Comparison of ENCODE assay signal across 8 cellular contexts in genomic region chr3:22743386-22743785, GRCh38.
DNase-seq lines count a peak whose midpoint lies in the region; ATAC-seq, FAIRE-seq and TF ChIP-seq lines count a peak whose summit lies in the region.
"Not testable (repeated sequence)": the region's sequence is repeated elsewhere in the genome, so short reads cannot be mapped to it uniquely, and the experiment has no call there.

No MANE protein-coding gene starts in this region.

- H2BK15ac ChIP-seq in H9 (ENCODE audit: low read depth, low read length): not testable (repeated sequence)

- not testable (repeated sequence) for TF ChIP-seq EP300 in A549 (IDR thresholded peaks at IDR 0.05)

- not testable (repeated sequence) for H3K14ac ChIP-seq in H9 (ENCODE audit: insufficient read depth, low read length)

- not testable (repeated sequence) for TF ChIP-seq POLR2A in A549 (IDR thresholded peaks at IDR 0.05; ENCODE audit: low read length)

- not testable (repeated sequence) for H3K9me3 ChIP-seq in A549; H9 (ENCODE audit: control insufficient read depth, low read depth, low read length); NT2/D1 (ENCODE audit: insufficient read depth, low read length)

- intact Hi-C loops in left colon (cut with DNase I, micrococcal nuclease): not testable (repeated sequence)

- not testable (repeated sequence) for H2AFZ ChIP-seq in H9 (ENCODE audit: low read length)

- H3K18ac ChIP-seq in H9 (ENCODE audit: insufficient read length, low read depth, low read length): not testable (repeated sequence)

- H3K56ac ChIP-seq in H9 (ENCODE audit: insufficient read length, low read depth, low read length): not testable (repeated sequence)

- H3K4me3 Mint-ChIP-seq in H9 (peak overlapping the region; percentile 44 to 54; a peak in 4 of 5 replicates), WTC11 (peak overlapping the region; percentile 54), neural crest cell (peak overlapping the region; percentile 54)

- H2BK120ac ChIP-seq in H9 (ENCODE audit: low read depth, low read length, poor library complexity, severe bottlenecking): not testable (repeated sequence)

- peak overlapping the region in 1 of 2 experiments; percentile 68; a peak in 2 of 6 replicates for H3K27ac ChIP-seq in A549
- not testable (repeated sequence) for H3K27ac ChIP-seq in H9 (ENCODE audit: insufficient read length, low read depth, low read length)

- not testable (repeated sequence) for H3K23ac ChIP-seq in H9 (ENCODE audit: insufficient read length, low read depth, low read length)

- H3K4me1 ChIP-seq in A549; H9 (ENCODE audit: insufficient read depth, low read length); NT2/D1 (ENCODE audit: insufficient read depth, insufficient read length): not testable (repeated sequence)

- H3K4me1 Mint-ChIP-seq in H9 (peaks cover 9 to 12% of the 10 kb centered on the region in 2 experiments; a peak in 3 of 4 replicates), neural crest cell (peaks cover 17% of the 10 kb centered on the region)
- not testable (repeated sequence) for H3K4me1 Mint-ChIP-seq in WTC11

- H2BK12ac ChIP-seq in H9 (ENCODE audit: insufficient read length, low read depth, low read length): not testable (repeated sequence)

- H3K4me2 ChIP-seq in A549: peak overlapping the region; percentile 60
- not testable (repeated sequence) for H3K4me2 ChIP-seq in H9 (ENCODE audit: insufficient read depth, insufficient read length, low read length)

- DNase-seq in A549 (ENCODE audit: low read depth in 1 of 2, low spot score in 1 of 2); H9; NT2/D1 (ENCODE audit: low read depth, low spot score); WTC11 (ENCODE audit: low spot score); neural crest cell (ENCODE audit: low read depth, low spot score): not testable (repeated sequence)
- peak; percentile 19 for DNase-seq in DMS53 (lab: John Stamatoyannopoulos, UW)
- DNase-seq in NCI-H1417 (lab: John Stamatoyannopoulos, UW): peak in 2 of 3 experiments; percentile 6 to 24
- peak; percentile 18 to 29 for DNase-seq in left colon

- H3K36me3 ChIP-seq in NT2/D1 (ENCODE audit: insufficient read depth, insufficient read length, low read length): not testable (repeated sequence)

- H3K4me3 ChIP-seq in A549: peak overlapping the region; percentile 47
- H3K4me3 ChIP-seq in NT2/D1 (ENCODE audit: insufficient read length, low read depth): peak overlapping the region; percentile 11

- H3K4ac ChIP-seq in H9 (ENCODE audit: low read depth, low read length): not testable (repeated sequence)

- 8% methylated on average over 6 of the region's 22 CpGs for WGBS in A549 (ENCODE audit: missing lambda C conversion rate)
- no CpG with 5 or more reads among the region's 22 CpGs for WGBS in H9 (ENCODE audit: extremely low coverage, insufficient read length, low lambda C conversion rate)

- not testable (repeated sequence) for H3K23me2 ChIP-seq in H9 (ENCODE audit: insufficient read length, low read depth, low read length, poor library complexity, severe bottlenecking)

- H3K9me3 Mint-ChIP-seq in H9, WTC11, neural crest cell: not testable (repeated sequence)

- H3K79me2 ChIP-seq in H9 (ENCODE audit: insufficient read depth, low read length): not testable (repeated sequence)

- not testable (repeated sequence) for H3K9ac ChIP-seq in H9 (ENCODE audit: extremely low read depth, insufficient read length, low read length); NT2/D1 (ENCODE audit: insufficient read length, low read depth)

- H4K91ac ChIP-seq in H9 (ENCODE audit: insufficient read length, low read depth, low read length): not testable (repeated sequence)

- H3K27me3 ChIP-seq in H9 (ENCODE audit: insufficient read depth, low read length); NT2/D1 (ENCODE audit: insufficient read depth, insufficient read length): not testable (repeated sequence)

- not testable (repeated sequence) for ATAC-seq in A549, WTC11, left colon

- not testable (repeated sequence) for H2AK5ac ChIP-seq in H9 (ENCODE audit: insufficient read length, low read length)

- CTCF ChIA-PET in A549 (lab: Yijun Ruan, JAX): not testable (repeated sequence)
- CTCF ChIA-PET in WTC11 (lab: Charles Lee): interaction anchor here (1.4 kb wide), 1 partner anchor 17 kb away, joined by 3 read pairs; no protein-coding TSS in a partner anchor

- FAIRE-seq in A549 (lab: Jason Lieb, UNC): not testable (repeated sequence)

- not testable (repeated sequence) for H2BK20ac ChIP-seq in H9 (ENCODE audit: low read depth, low read length, poor library complexity, severe bottlenecking)

- H3K36me3 Mint-ChIP-seq in H9 (ENCODE audit: insufficient read depth in 1 of 3, low read depth in 3 of 3): peaks cover 0 to 10% (median 0%) of the 10 kb centered on the region in 3 experiments; a peak in 3 of 7 replicates
- H3K36me3 Mint-ChIP-seq in WTC11; neural crest cell (ENCODE audit: low read depth): not testable (repeated sequence)

- peak overlapping the region in 2 of 3 experiments; percentile 79 to 91; a peak in 4 of 7 replicates for H3K27ac Mint-ChIP-seq in H9
- peak overlapping the region; percentile 77; the same call in 1 of the 2 replicates for H3K27ac Mint-ChIP-seq in WTC11
- H3K27ac Mint-ChIP-seq in neural crest cell (ENCODE audit: unreplicated experiment): not testable (repeated sequence)

- H3T11ph ChIP-seq in H9 (ENCODE audit: low read length): not testable (repeated sequence)

- not testable (repeated sequence) for TF ChIP-seq CTCF in A549 (IDR thresholded peaks at IDR 0.05); H9 (conservative IDR thresholded peaks at IDR 0.05); WTC11 (IDR thresholded peaks at IDR 0.05); neural crest cell (conservative IDR thresholded peaks at IDR 0.05)

- not testable (repeated sequence) for TF ChIP-seq RAD21 in A549 (conservative IDR thresholded peaks at IDR 0.05 in 1 of 2, IDR thresholded peaks at IDR 0.05 in 1 of 2)

- not testable (repeated sequence) for H3K79me1 ChIP-seq in H9 (ENCODE audit: insufficient read depth, low read depth, low read length, poor library complexity, severe bottlenecking)

- not testable (repeated sequence) for H2BK5ac ChIP-seq in H9 (ENCODE audit: insufficient read length, low read length)

- not testable (repeated sequence) for H4K20me1 ChIP-seq in H9 (ENCODE audit: control insufficient read depth, insufficient read depth, insufficient read length)

- not testable (repeated sequence) for H4K5ac ChIP-seq in H9 (ENCODE audit: insufficient read length, low read depth, low read length)

- not testable (repeated sequence) for H3K27me3 Mint-ChIP-seq in H9 (ENCODE audit: low read depth); WTC11 (ENCODE audit: low read depth); neural crest cell (ENCODE audit: low read depth)

- POLR2A ChIA-PET in A549 (lab: Yijun Ruan, JAX); WTC11 (lab: Charles Lee): not testable (repeated sequence)

- H4K8ac ChIP-seq in H9 (replicated peaks; ENCODE audit: insufficient read length, low read depth, low read length): not testable (repeated sequence)
